Comparison of ENCODE assay signal across 30 cellular contexts in genomic region chr6:129188795-129189194, GRCh38.
"Had no signal": no experiment of that assay in that cellular context is flagged by ENCODE, and none has a peak within 500 bp of the region (broad histone marks: within the 10 kb centered on the region; RNA-seq: fewer than 3 reads in every experiment).

No MANE protein-coding gene starts in this region.

- H3K4me3 Mint-ChIP-seq: naive B cell; natural killer cell treated with Interleukin-12 subunit alpha and Interleukin-12 subunit beta and Interleukin-15 and Interleukin-18, amount 100 ng/mL, for 72 hours; neural crest cell had no signal

- H3K36me3 Mint-ChIP-seq: naive B cell; natural killer cell treated with Interleukin-12 subunit alpha and Interleukin-12 subunit beta and Interleukin-15 and Interleukin-18, amount 100 ng/mL, for 72 hours had no signal

- H3K27ac Mint-ChIP-seq: naive B cell; natural killer cell treated with Interleukin-12 subunit alpha and Interleukin-12 subunit beta and Interleukin-15 and Interleukin-18, amount 100 ng/mL, for 72 hours; progenitor cell of endocrine pancreas had no signal

- H3K27ac ChIP-seq: coronary artery, esophagus muscularis mucosa, foreskin keratinocyte, gastroesophageal sphincter, heart left ventricle, lower lobe of right lung, neutrophil, pancreas, right lobe of liver, stomach, thyroid gland, vagina had no signal

- H3K9me3 ChIP-seq: esophagus muscularis mucosa, gastroesophageal sphincter, heart left ventricle, lower lobe of right lung, neutrophil, pancreas, right lobe of liver, stomach, thyroid gland, vagina had no signal

- DNase-seq: dermis blood vessel endothelial cell; effector memory CD4-positive, alpha-beta T cell; foreskin keratinocyte; heart left ventricle; hippocampal formation; islet precursor cell; kidney glomerular epithelial cell; left colon; left ventricle myocardium superior; lower lobe of right lung; naive B cell; pancreas; right lobe of liver; small intestine; stimulated activated CD4-positive, alpha-beta T cell treated with anti-CD3 and anti-CD28 coated beads, Interleukin-12 subunit alpha, Interleukin-12 subunit beta, amount 100 ng/mL, for 4 hours; stimulated activated CD4-positive, alpha-beta T cell treated with anti-CD3 and anti-CD28 coated beads, Interleukin-1b, Interleukin-23, amount 100 ng/mL, for 48 hours; stimulated activated CD4-positive, alpha-beta T cell treated with anti-CD3 and anti-CD28 coated beads, Interleukin-4, amount 100 ng/mL, for 1 hour; stimulated activated CD8-positive, alpha-beta memory T cell treated with anti-CD3 and anti-CD28 coated beads, Interleukin-4, amount 100 ng/mL, for 48 hours; stimulated activated naive CD4-positive, alpha-beta T cell treated with Interleukin-2 at 50 U/mL for 16 hours; stomach; thyroid gland; trophoblast cell had no signal

- H3K27me3 Mint-ChIP-seq: naive B cell, progenitor cell of endocrine pancreas had no signal

- H3K9me3 Mint-ChIP-seq: neural crest cell had no signal

- H3K4me1 ChIP-seq: gastroesophageal sphincter, lower lobe of right lung, pancreas, right lobe of liver, stomach, thyroid gland, vagina had no signal

- H3K27me3 ChIP-seq: esophagus muscularis mucosa, foreskin keratinocyte, gastroesophageal sphincter, heart left ventricle, neutrophil, pancreas, right lobe of liver, stomach, thyroid gland, vagina had no signal

- H3K36me3 ChIP-seq: lower lobe of right lung, neutrophil, pancreas, right lobe of liver, thyroid gland, vagina had no signal

- H3K4me1 Mint-ChIP-seq: neural crest cell had no signal

- H3K4me3 ChIP-seq: coronary artery, esophagus muscularis mucosa, gastroesophageal sphincter, heart left ventricle, lower lobe of right lung, pancreas, right lobe of liver, stomach, thyroid gland, vagina had no signal

- ATAC-seq: foreskin keratinocyte; gastroesophageal sphincter; heart left ventricle; left colon; left ventricle myocardium superior; lower lobe of right lung; natural killer cell treated with Interleukin-12 subunit alpha and Interleukin-12 subunit beta and Interleukin-15 and Interleukin-18, amount 100 ng/mL, for 72 hours; pancreas; right lobe of liver had no signal
